ENCODE assay signal across 21 cellular contexts in the genomic region with DNA sequence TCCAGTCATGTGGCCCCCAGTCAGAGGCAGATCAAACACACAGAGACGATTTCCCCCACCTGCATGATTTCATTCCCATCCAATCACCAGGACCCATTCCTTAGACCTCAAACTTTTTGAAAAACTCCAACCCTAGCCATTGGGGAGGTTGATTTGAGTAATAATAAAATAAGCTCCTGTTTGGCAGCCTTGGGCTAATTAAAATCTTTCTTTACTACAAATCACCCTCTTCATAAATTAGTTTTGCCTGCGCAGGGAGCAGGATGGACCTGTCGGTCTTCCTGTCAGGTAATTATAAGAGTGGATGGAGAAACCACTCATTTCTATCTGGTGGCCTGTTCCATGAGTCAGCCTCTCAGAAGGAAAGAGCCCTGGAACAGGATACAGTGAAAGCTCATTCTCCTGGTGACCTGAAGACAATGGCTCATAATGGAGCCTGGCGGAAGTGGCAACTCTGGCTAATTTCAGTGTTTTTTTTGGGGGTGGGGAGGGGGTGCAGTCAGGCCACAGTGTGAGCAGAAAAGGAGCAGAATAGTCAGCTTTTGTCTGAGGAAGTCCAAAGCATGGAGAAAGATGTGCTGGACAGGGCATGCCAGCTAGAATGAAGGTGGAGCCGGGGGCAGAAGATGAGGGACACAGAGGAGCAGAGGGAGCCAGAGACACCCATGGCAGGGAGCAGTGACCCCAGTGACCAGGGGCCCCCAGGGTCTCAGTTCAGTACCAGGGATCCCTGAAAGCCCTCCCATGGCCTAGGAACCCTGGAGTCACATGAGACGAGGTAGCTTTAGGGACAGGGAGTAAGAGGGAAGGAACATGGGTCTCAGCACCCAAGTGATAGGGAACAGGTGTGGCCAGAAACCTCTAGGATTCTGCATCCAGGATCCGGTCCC. TPM values are rescaled to one million over a fixed set of nuclear protein-coding genes. Genes with fewer than 3 reads are reported as not detected.
"Had no signal": no experiment of that assay in that cellular context is flagged by ENCODE, and none has a peak within 500 bp of the region (broad histone marks: within the 10 kb centered on the region; RNA-seq: fewer than 3 reads in every experiment).

No MANE protein-coding gene starts in this region.

- ATAC-seq: activated naive CD4-positive, alpha-beta T cell treated with anti-CD3 and anti-CD28 coated beads, Interleukin-2, amount 50 U/mL, for 72 hours; activated T-cell treated with anti-CD3 and anti-CD28 coated beads, Interleukin-2, amount 50 U/mL, for 72 hours; gastrocnemius medialis; heart left ventricle; stimulated activated effector memory CD8-positive, alpha-beta T cell treated with anti-CD3 and anti-CD28 coated beads, Interleukin-12 subunit alpha, Interleukin-12 subunit beta, amount 100 ng/mL, for 72 hours had no signal

- DNase-seq: activated CD4-positive, CD25-positive, alpha-beta regulatory T cell treated with anti-CD3 and anti-CD28 coated beads, Interleukin-2, amount 50 U/mL, for 72 hours; activated CD8-positive, alpha-beta memory T cell treated with anti-CD3 and anti-CD28 coated beads for 24 hours; activated CD8-positive, alpha-beta memory T cell treated with anti-CD3 and anti-CD28 coated beads, Interleukin-2, amount 50 U/mL, for 48 hours; activated effector memory CD4-positive, alpha-beta T cell treated with anti-CD3 and anti-CD28 coated beads, Interleukin-2, amount 50 U/mL, for 16 hours; activated T-cell treated with anti-CD3 and anti-CD28 coated beads, Interleukin-2, amount 50 U/mL, for 72 hours; adrenal gland; gastrocnemius medialis; heart left ventricle; left ventricle myocardium inferior; mammary epithelial cell; midbrain; sigmoid colon; stimulated activated CD4-positive, alpha-beta T cell treated with anti-CD3 and anti-CD28 coated beads, Interleukin-4, amount 100 ng/mL, for 24 hours; testis had no signal

- H3K79me2 ChIP-seq: parathyroid adenoma had no signal

- H3K4me1 ChIP-seq: adrenal gland, gastrocnemius medialis, heart left ventricle, left ventricle myocardium inferior, parathyroid adenoma, sigmoid colon, testis had no signal

- H2AFZ ChIP-seq: parathyroid adenoma had no signal

- H3K36me3 ChIP-seq: adrenal gland, cardiac muscle cell, gastrocnemius medialis, heart left ventricle, left ventricle myocardium inferior, sigmoid colon had no signal

- H3K4me3 ChIP-seq: adrenal gland, cardiac muscle cell, gastrocnemius medialis, heart left ventricle, left ventricle myocardium inferior, sigmoid colon, testis had no signal

- H3K27me3 ChIP-seq: adrenal gland, cardiac muscle cell, gastrocnemius medialis, sigmoid colon, testis had no signal

- H3K27ac ChIP-seq: adrenal gland, cardiac muscle cell, epithelial cell of prostate, gastrocnemius medialis, heart left ventricle, left ventricle myocardium inferior, parathyroid adenoma, sigmoid colon, testis had no signal

- H3K9me3 ChIP-seq: adrenal gland, gastrocnemius medialis, heart left ventricle, left ventricle myocardium inferior, sigmoid colon, testis had no signal

- H3K9ac ChIP-seq: parathyroid adenoma had no signal

RNA-seq across cellular contexts. Expression of gene PSG9, which starts 31.8 kb away (rescaled TPM):
- total RNA-seq: activated T-cell treated with anti-CD3 and anti-CD28 coated beads, Interleukin-2, amount 50 U/mL, for 72 hours; adrenal gland; cardiac muscle cell; dermis microvascular lymphatic vessel endothelial cell; gastrocnemius medialis; heart left ventricle; kidney epithelial cell; left ventricle myocardium inferior; sigmoid colon had no signal
- polyA plus RNA-seq: adrenal gland, cardiac muscle cell, heart left ventricle, sigmoid colon had no signal

RNA-seq across cellular contexts. Expression of gene CD177, which starts 52.4 kb away (rescaled TPM):
- total RNA-seq: activated naive CD4-positive, alpha-beta T cell treated with anti-CD3 and anti-CD28 coated beads, Interleukin-2, amount 50 U/mL, for 72 hours; activated T-cell treated with anti-CD3 and anti-CD28 coated beads, Interleukin-2, amount 50 U/mL, for 72 hours; cardiac muscle cell had no signal
- polyA plus RNA-seq: cardiac muscle cell had no signal
